Comparison of ENCODE assay signal across 1 cellular context in genomic region chr1:20507564-20508410, GRCh38.
A peak's percentile ranks its signal among the peaks of the same experiment; 100 is the strongest.
TF ChIP-seq lines count a peak whose summit lies in the region.

A gene with protein sequence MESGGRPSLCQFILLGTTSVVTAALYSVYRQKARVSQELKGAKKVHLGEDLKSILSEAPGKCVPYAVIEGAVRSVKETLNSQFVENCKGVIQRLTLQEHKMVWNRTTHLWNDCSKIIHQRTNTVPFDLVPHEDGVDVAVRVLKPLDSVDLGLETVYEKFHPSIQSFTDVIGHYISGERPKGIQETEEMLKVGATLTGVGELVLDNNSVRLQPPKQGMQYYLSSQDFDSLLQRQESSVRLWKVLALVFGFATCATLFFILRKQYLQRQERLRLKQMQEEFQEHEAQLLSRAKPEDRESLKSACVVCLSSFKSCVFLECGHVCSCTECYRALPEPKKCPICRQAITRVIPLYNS (minus strand): TSS chr1:20508151. CDS start chr1:20508024, 127 bp downstream.

TF ChIP-seq in HepG2, 621 proteins besides CTCF, POLR2A, EP300 and RAD21 (continued from another document and continues in another):
- TF ChIP-seq, protein P1, sequence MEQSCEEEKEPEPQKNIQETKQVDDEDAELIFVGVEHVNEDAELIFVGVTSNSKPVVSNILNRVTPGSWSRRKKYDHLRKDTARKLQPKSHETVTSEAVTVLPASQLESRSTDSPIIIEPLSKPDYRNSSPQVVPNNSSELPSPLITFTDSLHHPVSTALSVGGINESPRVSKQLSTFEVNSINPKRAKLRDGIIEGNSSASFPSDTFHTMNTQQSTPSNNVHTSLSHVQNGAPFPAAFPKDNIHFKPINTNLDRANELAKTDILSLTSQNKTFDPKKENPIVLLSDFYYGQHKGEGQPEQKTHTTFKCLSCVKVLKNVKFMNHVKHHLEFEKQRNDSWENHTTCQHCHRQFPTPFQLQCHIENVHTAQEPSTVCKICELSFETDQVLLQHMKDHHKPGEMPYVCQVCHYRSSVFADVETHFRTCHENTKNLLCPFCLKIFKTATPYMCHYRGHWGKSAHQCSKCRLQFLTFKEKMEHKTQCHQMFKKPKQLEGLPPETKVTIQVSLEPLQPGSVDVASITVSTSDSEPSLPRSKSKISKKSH (CRISPR knock-in tag; IDR thresholded peaks at IDR 0.05; ENCODE audit: borderline replicate concordance), result peak; percentile 90
- no peak for TF ChIP-seq HNF4G (IDR thresholded peaks at IDR 0.05; ENCODE audit: borderline replicate concordance, low read depth, low read length)
- TF ChIP-seq HNF4G (CRISPR knock-in tag; IDR thresholded peaks at IDR 0.05; ENCODE audit: borderline replicate concordance, low read depth), result peak; percentile 71; the same call in 1 of the 2 replicates
- TF ChIP-seq JUND (CRISPR knock-in tag; IDR thresholded peaks at IDR 0.05), result no peak
- TF ChIP-seq, protein P2, sequence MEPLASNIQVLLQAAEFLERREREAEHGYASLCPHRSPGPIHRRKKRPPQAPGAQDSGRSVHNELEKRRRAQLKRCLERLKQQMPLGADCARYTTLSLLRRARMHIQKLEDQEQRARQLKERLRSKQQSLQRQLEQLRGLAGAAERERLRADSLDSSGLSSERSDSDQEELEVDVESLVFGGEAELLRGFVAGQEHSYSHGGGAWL (CRISPR knock-in tag; IDR thresholded peaks at IDR 0.05), result peak; percentile 62
- TF ChIP-seq, protein P3, sequence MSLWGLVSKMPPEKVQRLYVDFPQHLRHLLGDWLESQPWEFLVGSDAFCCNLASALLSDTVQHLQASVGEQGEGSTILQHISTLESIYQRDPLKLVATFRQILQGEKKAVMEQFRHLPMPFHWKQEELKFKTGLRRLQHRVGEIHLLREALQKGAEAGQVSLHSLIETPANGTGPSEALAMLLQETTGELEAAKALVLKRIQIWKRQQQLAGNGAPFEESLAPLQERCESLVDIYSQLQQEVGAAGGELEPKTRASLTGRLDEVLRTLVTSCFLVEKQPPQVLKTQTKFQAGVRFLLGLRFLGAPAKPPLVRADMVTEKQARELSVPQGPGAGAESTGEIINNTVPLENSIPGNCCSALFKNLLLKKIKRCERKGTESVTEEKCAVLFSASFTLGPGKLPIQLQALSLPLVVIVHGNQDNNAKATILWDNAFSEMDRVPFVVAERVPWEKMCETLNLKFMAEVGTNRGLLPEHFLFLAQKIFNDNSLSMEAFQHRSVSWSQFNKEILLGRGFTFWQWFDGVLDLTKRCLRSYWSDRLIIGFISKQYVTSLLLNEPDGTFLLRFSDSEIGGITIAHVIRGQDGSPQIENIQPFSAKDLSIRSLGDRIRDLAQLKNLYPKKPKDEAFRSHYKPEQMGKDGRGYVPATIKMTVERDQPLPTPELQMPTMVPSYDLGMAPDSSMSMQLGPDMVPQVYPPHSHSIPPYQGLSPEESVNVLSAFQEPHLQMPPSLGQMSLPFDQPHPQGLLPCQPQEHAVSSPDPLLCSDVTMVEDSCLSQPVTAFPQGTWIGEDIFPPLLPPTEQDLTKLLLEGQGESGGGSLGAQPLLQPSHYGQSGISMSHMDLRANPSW (CRISPR knock-in tag; IDR thresholded peaks at IDR 0.05; ENCODE audit: borderline replicate concordance), result peak; percentile 23; the same call in 1 of the 2 replicates
- no peak for TF ChIP-seq ZNF709 (CRISPR knock-in tag; IDR thresholded peaks at IDR 0.05)
- peak; percentile 85 for TF ChIP-seq ZNF883 (CRISPR knock-in tag; IDR thresholded peaks at IDR 0.05; ENCODE audit: not compliant biosample characterization)
- TF ChIP-seq, protein P4, sequence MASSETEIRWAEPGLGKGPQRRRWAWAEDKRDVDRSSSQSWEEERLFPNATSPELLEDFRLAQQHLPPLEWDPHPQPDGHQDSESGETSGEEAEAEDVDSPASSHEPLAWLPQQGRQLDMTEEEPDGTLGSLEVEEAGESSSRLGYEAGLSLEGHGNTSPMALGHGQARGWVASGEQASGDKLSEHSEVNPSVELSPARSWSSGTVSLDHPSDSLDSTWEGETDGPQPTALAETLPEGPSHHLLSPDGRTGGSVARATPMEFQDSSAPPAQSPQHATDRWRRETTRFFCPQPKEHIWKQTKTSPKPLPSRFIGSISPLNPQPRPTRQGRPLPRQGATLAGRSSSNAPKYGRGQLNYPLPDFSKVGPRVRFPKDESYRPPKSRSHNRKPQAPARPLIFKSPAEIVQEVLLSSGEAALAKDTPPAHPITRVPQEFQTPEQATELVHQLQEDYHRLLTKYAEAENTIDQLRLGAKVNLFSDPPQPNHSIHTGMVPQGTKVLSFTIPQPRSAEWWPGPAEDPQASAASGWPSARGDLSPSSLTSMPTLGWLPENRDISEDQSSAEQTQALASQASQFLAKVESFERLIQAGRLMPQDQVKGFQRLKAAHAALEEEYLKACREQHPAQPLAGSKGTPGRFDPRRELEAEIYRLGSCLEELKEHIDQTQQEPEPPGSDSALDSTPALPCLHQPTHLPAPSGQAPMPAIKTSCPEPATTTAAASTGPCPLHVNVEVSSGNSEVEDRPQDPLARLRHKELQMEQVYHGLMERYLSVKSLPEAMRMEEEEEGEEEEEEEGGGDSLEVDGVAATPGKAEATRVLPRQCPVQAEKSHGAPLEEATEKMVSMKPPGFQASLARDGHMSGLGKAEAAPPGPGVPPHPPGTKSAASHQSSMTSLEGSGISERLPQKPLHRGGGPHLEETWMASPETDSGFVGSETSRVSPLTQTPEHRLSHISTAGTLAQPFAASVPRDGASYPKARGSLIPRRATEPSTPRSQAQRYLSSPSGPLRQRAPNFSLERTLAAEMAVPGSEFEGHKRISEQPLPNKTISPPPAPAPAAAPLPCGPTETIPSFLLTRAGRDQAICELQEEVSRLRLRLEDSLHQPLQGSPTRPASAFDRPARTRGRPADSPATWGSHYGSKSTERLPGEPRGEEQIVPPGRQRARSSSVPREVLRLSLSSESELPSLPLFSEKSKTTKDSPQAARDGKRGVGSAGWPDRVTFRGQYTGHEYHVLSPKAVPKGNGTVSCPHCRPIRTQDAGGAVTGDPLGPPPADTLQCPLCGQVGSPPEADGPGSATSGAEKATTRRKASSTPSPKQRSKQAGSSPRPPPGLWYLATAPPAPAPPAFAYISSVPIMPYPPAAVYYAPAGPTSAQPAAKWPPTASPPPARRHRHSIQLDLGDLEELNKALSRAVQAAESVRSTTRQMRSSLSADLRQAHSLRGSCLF (CRISPR knock-in tag; IDR thresholded peaks at IDR 0.05; ENCODE audit: borderline replicate concordance), result no peak
- no peak for TF ChIP-seq ZNF260 (CRISPR knock-in tag; IDR thresholded peaks at IDR 0.05; ENCODE audit: borderline replicate concordance, low read depth)
- peak; percentile 25; the same call in 1 of the 2 replicates for TF ChIP-seq ZSCAN5A (CRISPR knock-in tag; IDR thresholded peaks at IDR 0.05; ENCODE audit: borderline replicate concordance)
- TF ChIP-seq ZNF75D (CRISPR knock-in tag; IDR thresholded peaks at IDR 0.05; ENCODE audit: borderline replicate concordance), result no peak
- TF ChIP-seq ZFP90 (CRISPR knock-in tag; IDR thresholded peaks at IDR 0.05; ENCODE audit: borderline replicate concordance), result peak; percentile 85
- no peak for TF ChIP-seq NCOR1 (IDR thresholded peaks at IDR 0.05; ENCODE audit: borderline replicate concordance, low read length)
- no peak; the same call in 1 of the 2 replicates for TF ChIP-seq NR2F2 (IDR thresholded peaks at IDR 0.05; ENCODE audit: borderline replicate concordance, low read depth)
- TF ChIP-seq ASH2L (IDR thresholded peaks at IDR 0.05; ENCODE audit: insufficient read length, low read depth, low read length), result peak; percentile 71
- TF ChIP-seq MAX (IDR thresholded peaks at IDR 0.05), result peak; percentile 68
- TF ChIP-seq AGO1 (IDR thresholded peaks at IDR 0.05; ENCODE audit: low read depth, low read length, poor library complexity, severe bottlenecking), result peak; percentile 80
- TF ChIP-seq HOXA3 (CRISPR knock-in tag; IDR thresholded peaks at IDR 0.05), result peak; percentile 95
- TF ChIP-seq ZNF430 (CRISPR knock-in tag; IDR thresholded peaks at IDR 0.05), result peak; percentile 53; the same call in 1 of the 2 replicates
- TF ChIP-seq ISL2 (CRISPR knock-in tag; IDR thresholded peaks at IDR 0.05), result peak; percentile 50; the same call in 1 of the 2 replicates
- no peak for TF ChIP-seq SETDB1 (CRISPR knock-in tag; IDR thresholded peaks at IDR 0.05; ENCODE audit: borderline replicate concordance)
- TF ChIP-seq CBX5 (CRISPR knock-in tag; IDR thresholded peaks at IDR 0.05; ENCODE audit: borderline replicate concordance), result no peak
- TF ChIP-seq HMGXB4 (CRISPR knock-in tag; IDR thresholded peaks at IDR 0.05; ENCODE audit: borderline replicate concordance in 1 of 2, low read depth in 1 of 2), result peak in 1 of 2 experiments; percentile 75; a peak in 2 of 4 replicates
- peak; percentile 44; the same call in 1 of the 2 replicates for TF ChIP-seq ZNF331 (CRISPR knock-in tag; IDR thresholded peaks at IDR 0.05)
- TF ChIP-seq ZBTB1 (CRISPR knock-in tag; IDR thresholded peaks at IDR 0.05; ENCODE audit: borderline replicate concordance), result no peak
- no peak for TF ChIP-seq MED13 (CRISPR knock-in tag; IDR thresholded peaks at IDR 0.05)
- peak; percentile 97 for TF ChIP-seq YEATS2 (CRISPR knock-in tag; IDR thresholded peaks at IDR 0.05; ENCODE audit: borderline replicate concordance)
- peak; percentile 40; the same call in 1 of the 2 replicates for TF ChIP-seq CEBPG (CRISPR knock-in tag; IDR thresholded peaks at IDR 0.05)
- TF ChIP-seq PATZ1 (CRISPR knock-in tag; IDR thresholded peaks at IDR 0.05), result peak; percentile 96
- TF ChIP-seq HNRNPK (IDR thresholded peaks at IDR 0.05; ENCODE audit: low read depth, low read length, poor library complexity, severe bottlenecking), result no peak
- peak; percentile 73; the same call in 1 of the 2 replicates for TF ChIP-seq RXRA (CRISPR knock-in tag; IDR thresholded peaks at IDR 0.05)
- peak; percentile 27; the same call in 1 of the 2 replicates for TF ChIP-seq MTA1 (CRISPR knock-in tag; IDR thresholded peaks at IDR 0.05; ENCODE audit: borderline replicate concordance)
- 0 out of 2 replicates have a peak, but pooled peaks have one; percentile 45 for TF ChIP-seq ETV6 (CRISPR knock-in tag; conservative IDR thresholded peaks at IDR 0.05)
- TF ChIP-seq, protein P5, sequence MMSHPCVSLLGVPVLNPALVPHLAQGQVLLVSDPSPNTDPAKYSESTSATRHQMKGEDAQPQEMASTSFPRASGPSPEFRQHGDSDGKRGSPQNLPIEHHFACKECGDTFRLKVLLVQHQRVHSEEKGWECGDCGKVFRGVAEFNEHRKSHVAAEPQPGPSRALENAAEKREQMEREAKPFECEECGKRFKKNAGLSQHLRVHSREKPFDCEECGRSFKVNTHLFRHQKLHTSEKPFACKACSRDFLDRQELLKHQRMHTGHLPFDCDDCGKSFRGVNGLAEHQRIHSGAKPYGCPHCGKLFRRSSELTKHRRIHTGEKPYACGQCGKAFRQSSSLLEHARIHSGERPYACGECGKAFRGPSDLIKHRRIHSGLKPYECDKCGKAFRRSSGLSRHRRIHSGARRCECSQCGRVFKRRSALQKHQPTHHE (CRISPR knock-in tag; IDR thresholded peaks at IDR 0.05; ENCODE audit: borderline replicate concordance), result peak; percentile 56; the same call in 1 of the 2 replicates
- TF ChIP-seq MEF2D (CRISPR knock-in tag; IDR thresholded peaks at IDR 0.05), result peak; percentile 30; the same call in 1 of the 2 replicates
- TF ChIP-seq ZSCAN9 (CRISPR knock-in tag; IDR thresholded peaks at IDR 0.05; ENCODE audit: borderline replicate concordance), result peak; percentile 66
- TF ChIP-seq KLF12 (CRISPR knock-in tag; IDR thresholded peaks at IDR 0.05; ENCODE audit: borderline replicate concordance), result 0 out of 2 replicates have a peak, but pooled peaks have one; percentile 44
- TF ChIP-seq ZNF761 (CRISPR knock-in tag; conservative IDR thresholded peaks at IDR 0.05), result peak; percentile 73
- no peak for TF ChIP-seq NFYB (CRISPR knock-in tag; IDR thresholded peaks at IDR 0.05)
- TF ChIP-seq ZNF121 (CRISPR knock-in tag; IDR thresholded peaks at IDR 0.05), result no peak; the same call in 1 of the 2 replicates
- TF ChIP-seq ZNF484 (CRISPR knock-in tag; IDR thresholded peaks at IDR 0.05; ENCODE audit: borderline replicate concordance, low read depth), result no peak
- TF ChIP-seq RNF2 (conservative IDR thresholded peaks at IDR 0.05; ENCODE audit: low read depth), result peak; percentile 55; the same call in 1 of the 2 replicates
